ENCODE assay signal across 8 cellular contexts in the genomic region with DNA sequence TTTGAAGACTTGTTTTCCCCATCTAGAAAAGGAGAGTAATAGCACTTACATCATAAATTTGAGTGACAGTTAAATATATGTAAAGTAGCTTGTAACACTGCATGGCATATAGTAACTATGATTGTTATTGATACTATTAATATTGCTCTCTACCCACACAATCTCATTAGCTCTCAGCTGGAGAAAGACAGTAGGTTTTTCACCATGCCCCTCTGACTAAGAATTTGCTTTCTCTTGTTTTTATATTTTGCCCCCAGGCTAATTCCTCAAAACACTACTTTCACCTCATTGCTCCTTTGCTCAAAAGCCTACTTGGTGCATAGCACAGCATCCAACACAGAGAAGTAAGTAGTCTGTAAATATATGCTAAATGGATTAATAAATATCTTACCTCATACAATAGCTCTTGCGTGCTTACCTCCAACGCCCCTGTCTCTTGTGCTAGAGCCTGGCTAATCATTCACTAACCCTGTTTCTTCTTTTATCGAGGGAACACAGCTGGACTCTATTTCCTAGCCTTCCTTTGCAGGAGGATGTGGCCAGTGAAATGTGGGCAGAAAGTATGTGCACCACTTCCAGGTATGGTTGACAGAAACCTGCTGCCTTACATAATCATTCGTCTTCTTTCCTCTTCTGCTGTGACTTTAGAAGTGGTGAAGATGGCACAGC.
A peak's percentile ranks its signal among the peaks of the same experiment; 100 is the strongest.
DNase-seq lines count a peak whose midpoint lies in the region; ATAC-seq, FAIRE-seq and TF ChIP-seq lines count a peak whose summit lies in the region.

No MANE protein-coding gene starts in this region.

- H3K9me3 ChIP-seq in MM.1S (replicated peaks; ENCODE audit: insufficient read depth, low read length), result no peaks in the 10 kb centered on the region
- no peaks in the 10 kb centered on the region for H3K9me3 ChIP-seq in mesenchymal stem cell (ENCODE audit: control insufficient read depth, low read length)
- no peaks in the 10 kb centered on the region for H3K9me3 ChIP-seq in effector memory CD4-positive, alpha-beta T cell (ENCODE audit: control insufficient read depth, low read length)

- H3K4ac ChIP-seq in mesenchymal stem cell (ENCODE audit: low read depth in 1 of 2, low read length in 2 of 2), result no peak overlapping the region

- peak overlapping the region; percentile 26 for H2AK5ac ChIP-seq in mesenchymal stem cell (ENCODE audit: low read length, severe bottlenecking)

- H3F3A ChIP-seq in MM.1S (ENCODE audit: insufficient read depth, low read length), result no peaks in the 10 kb centered on the region

- no peaks in the 10 kb centered on the region for H3K79me2 ChIP-seq in MM.1S (ENCODE audit: low read length)

- no peaks in the 10 kb centered on the region for H3K36me3 Mint-ChIP-seq in glutamatergic neuron (ENCODE audit: unreplicated experiment)

- DNase-seq in MM.1S (peak; percentile 42), mesenchymal stem cell (no peak), NCI-H345 treated with DMSO at 0.1 percent for 48 hours (lab: John Stamatoyannopoulos, UW; ENCODE audit: unreplicated experiment) (no peak), H54 (ENCODE audit: insufficient read length, low spot score) (no peak), glutamatergic neuron (no peak)
- no peak for DNase-seq in effector memory CD4-positive, alpha-beta T cell

- no peaks in the 10 kb centered on the region for H3K4me1 Mint-ChIP-seq in glutamatergic neuron (ENCODE audit: low read depth, unreplicated experiment)

- no peaks in the 10 kb centered on the region for H3K4me1 ChIP-seq in MM.1S (ENCODE audit: low read length)
- peaks cover 6% of the 10 kb centered on the region for H3K4me1 ChIP-seq in mesenchymal stem cell (ENCODE audit: control insufficient read depth, insufficient read depth, low read depth, low read length)
- H3K4me1 ChIP-seq in effector memory CD4-positive, alpha-beta T cell (ENCODE audit: control insufficient read depth, insufficient read depth, low read length, poor library complexity, severe bottlenecking), result no peaks in the 10 kb centered on the region

- H3K36me3 ChIP-seq in MM.1S (replicated peaks; ENCODE audit: insufficient read depth, low read length), result no peaks in the 10 kb centered on the region
- no peaks in the 10 kb centered on the region for H3K36me3 ChIP-seq in mesenchymal stem cell (ENCODE audit: control insufficient read depth in 1 of 2, insufficient read depth in 2 of 2, low read depth in 1 of 2, low read length in 2 of 2)
- H3K36me3 ChIP-seq in effector memory CD4-positive, alpha-beta T cell (ENCODE audit: control insufficient read depth, insufficient read depth, low read length), result no peaks in the 10 kb centered on the region

- peaks cover 2% of the 10 kb centered on the region for H3K9me3 Mint-ChIP-seq in glutamatergic neuron (ENCODE audit: unreplicated experiment)

- H4K8ac ChIP-seq in mesenchymal stem cell (ENCODE audit: low read length), result no peak overlapping the region

- FAIRE-seq in H54 (lab: Jason Lieb, UNC), result no peak

- no peak for TF ChIP-seq POLR2A in H54 (IDR thresholded peaks at IDR 0.05; ENCODE audit: low read depth, low read length)

- no peak overlapping the region for H3K14ac ChIP-seq in mesenchymal stem cell (ENCODE audit: low read length in 2 of 2)

- no peaks in the 10 kb centered on the region for H4K20me1 ChIP-seq in MM.1S (ENCODE audit: insufficient read depth, low read length)

- peak overlapping the region; percentile 79 for H2BK5ac ChIP-seq in mesenchymal stem cell (ENCODE audit: low read depth, low read length, poor library complexity, severe bottlenecking)

- TF ChIP-seq CTCF in MM.1S (IDR thresholded peaks at IDR 0.05; ENCODE audit: low read length) (no peak), glutamatergic neuron (IDR thresholded peaks at IDR 0.05; ENCODE audit: partially characterized antibody, unreplicated experiment) (no peak)

- no peaks in the 10 kb centered on the region for H3K27me3 Mint-ChIP-seq in glutamatergic neuron (ENCODE audit: unreplicated experiment)

- no peak overlapping the region for H2BK120ac ChIP-seq in mesenchymal stem cell (ENCODE audit: low read depth, low read length)

- H3K4me2 ChIP-seq in MM.1S (ENCODE audit: low read depth, low read length), result no peak overlapping the region
- peak overlapping the region; percentile 44 for H3K4me2 ChIP-seq in mesenchymal stem cell (ENCODE audit: low read length, poor library complexity, severe bottlenecking)

- H3K4me3 Mint-ChIP-seq in glutamatergic neuron (ENCODE audit: unreplicated experiment), result no peak overlapping the region

- H3K27ac Mint-ChIP-seq in glutamatergic neuron (ENCODE audit: unreplicated experiment), result no peak overlapping the region

- H4K91ac ChIP-seq in mesenchymal stem cell (ENCODE audit: low read length), result no peak overlapping the region

- H2AFZ ChIP-seq in MM.1S (ENCODE audit: low read length) (no peak overlapping the region), mesenchymal stem cell (ENCODE audit: low read depth, low read length) (no peak overlapping the region)

- H3K9me2 ChIP-seq in MM.1S (replicated peaks; ENCODE audit: insufficient read depth, low read length), result no peaks in the 10 kb centered on the region

- H3K18ac ChIP-seq in mesenchymal stem cell (ENCODE audit: low read depth in 1 of 2, low read length in 2 of 2), result no peak overlapping the region

- H3K79me1 ChIP-seq in mesenchymal stem cell (replicated peaks; ENCODE audit: low read length, poor library complexity, severe bottlenecking), result no peaks in the 10 kb centered on the region

- ATAC-seq in GM18867 (IDR thresholded peaks at IDR 0.05; ENCODE audit: unreplicated experiment), result peak; percentile 72
- peak; percentile 69 for ATAC-seq in HG02623 (IDR thresholded peaks at IDR 0.05; ENCODE audit: unreplicated experiment)

- no peak overlapping the region for H2BK15ac ChIP-seq in mesenchymal stem cell (ENCODE audit: low read depth, poor library complexity, severe bottlenecking)

- H3K27me3 ChIP-seq in MM.1S (replicated peaks; ENCODE audit: insufficient read depth, low read length) (no peaks in the 10 kb centered on the region), mesenchymal stem cell (ENCODE audit: control insufficient read depth in 1 of 2, insufficient read depth in 1 of 2, low read length in 2 of 2) (no peaks in the 10 kb centered on the region)
- H3K27me3 ChIP-seq in effector memory CD4-positive, alpha-beta T cell (replicated peaks; ENCODE audit: control insufficient read depth, insufficient read depth, low read length, poor library complexity, severe bottlenecking), result no peaks in the 10 kb centered on the region

- no peak overlapping the region for H2BK12ac ChIP-seq in mesenchymal stem cell (ENCODE audit: low read length in 2 of 2)

- H3K9ac ChIP-seq in MM.1S (ENCODE audit: low read length) (no peak overlapping the region), mesenchymal stem cell (ENCODE audit: low read length) (no peak overlapping the region)

- WGBS in mesenchymal stem cell, result 80% methylated on average over 1 of the region's 4 CpGs

- H3K27ac ChIP-seq in MM.1S (ENCODE audit: low read length), result no peak overlapping the region
- H3K27ac ChIP-seq in mesenchymal stem cell (ENCODE audit: low read length, poor library complexity, severe bottlenecking), result peak overlapping the region; percentile 98
- H3K27ac ChIP-seq in effector memory CD4-positive, alpha-beta T cell (ENCODE audit: insufficient read depth, low read length, poor library complexity, severe bottlenecking), result no peak overlapping the region

- H3K4me3 ChIP-seq in MM.1S (ENCODE audit: low read length) (no peak overlapping the region), mesenchymal stem cell (ENCODE audit: insufficient read depth in 1 of 2, low read depth in 1 of 2, low read length in 2 of 2) (no peak overlapping the region)
- no peak overlapping the region for H3K4me3 ChIP-seq in effector memory CD4-positive, alpha-beta T cell (ENCODE audit: insufficient read depth, low read depth, low read length, poor library complexity, severe bottlenecking)

- no peak overlapping the region for H3K23ac ChIP-seq in mesenchymal stem cell (ENCODE audit: low read length in 2 of 2)
